10 cellular contexts compared by ENCODE assay signal in genomic region chr5:59042201-59042600, GRCh38.
A peak's percentile ranks its signal among the peaks of the same experiment; 100 is the strongest.
DNase-seq lines count a peak whose midpoint lies in the region; ATAC-seq and TF ChIP-seq lines count a peak whose summit lies in the region.
"Had no signal": no experiment of that assay in that cellular context is flagged by ENCODE, and none has a peak within 500 bp of the region (broad histone marks: within the 10 kb centered on the region; RNA-seq: fewer than 3 reads in every experiment).

No MANE protein-coding gene starts in this region.

- peak overlapping the region; percentile 26 for H3K4me3 Mint-ChIP-seq in T-helper 1 cell treated with Interleukin-12 subunit alpha and Interleukin-12 subunit beta and Interleukin-4 antibody, amounts not matched to agents 30 μg/mL and 1 μg/mL, for 36 hours

- peak overlapping the region; percentile 50 for H3K27ac Mint-ChIP-seq in T-helper 1 cell treated with Interleukin-12 subunit alpha and Interleukin-12 subunit beta and Interleukin-4 antibody, amounts not matched to agents 30 μg/mL and 1 μg/mL, for 36 hours

- no peak for ATAC-seq in HG02623 (IDR thresholded peaks at IDR 0.05; ENCODE audit: unreplicated experiment)

- H3K4me1 Mint-ChIP-seq in T-helper 1 cell treated with Interleukin-12 subunit alpha and Interleukin-12 subunit beta and Interleukin-4 antibody, amounts not matched to agents 30 μg/mL and 1 μg/mL, for 36 hours (ENCODE audit: low read depth), result peaks cover 24% of the 10 kb centered on the region

- no peak overlapping the region for H3K4me3 ChIP-seq in epithelial cell of esophagus (ENCODE audit: low read length)

- H3K27me3 Mint-ChIP-seq in T-helper 1 cell treated with Interleukin-12 subunit alpha and Interleukin-12 subunit beta and Interleukin-4 antibody, amounts not matched to agents 30 μg/mL and 1 μg/mL, for 36 hours (ENCODE audit: low read depth), result no peaks in the 10 kb centered on the region

- DNase-seq in T-helper 1 cell (no peak), RKO (ENCODE audit: low spot score) (peak; percentile 30), epithelial cell of esophagus (ENCODE audit: low read depth) (peak; percentile 62), renal cortical epithelial cell (ENCODE audit: low read depth) (peak; percentile 89), NCI-H2081 treated with DMSO at 0.1 percent for 48 hours (lab: John Stamatoyannopoulos, UW) (no peak), NCI-H345 (lab: John Stamatoyannopoulos, UW) (no peak)
- DNase-seq: 8988T, NCI-H187 had no signal

- H3K9me3 Mint-ChIP-seq in T-helper 1 cell treated with Interleukin-12 subunit alpha and Interleukin-12 subunit beta and Interleukin-4 antibody, amounts not matched to agents 30 μg/mL and 1 μg/mL, for 36 hours, result no peaks in the 10 kb centered on the region

- peaks cover 17% of the 10 kb centered on the region for H3K36me3 Mint-ChIP-seq in T-helper 1 cell treated with Interleukin-12 subunit alpha and Interleukin-12 subunit beta and Interleukin-4 antibody, amounts not matched to agents 30 μg/mL and 1 μg/mL, for 36 hours (ENCODE audit: low read depth)

- no peak for TF ChIP-seq CTCF in epithelial cell of esophagus (IDR thresholded peaks at IDR 0.05; ENCODE audit: insufficient read depth, low read depth, low read length, missing control alignments)

Comparison
In these comparisons a context has a peak if more than half of its experiments do, and no peak if none do; other contexts are left out.
1. DNase-seq: peak in RKO (single experiment), epithelial cell of esophagus (single experiment) and renal cortical epithelial cell (single experiment); none in T-helper 1 cell (0 of 5), NCI-H2081 treated with DMSO at 0.1 percent for 48 hours (single experiment) and NCI-H345 (single experiment).